1 cellular context compared by ENCODE assay signal in genomic region chr3:53489401-53490130, GRCh38.
TF ChIP-seq lines count a peak whose summit lies in the region.

No MANE protein-coding gene starts in this region.

TF ChIP-seq in HEK293, 187 proteins besides CTCF, POLR2A, EP300 and RAD21 (continued from another document):
- TF ChIP-seq PRDM10 (tag by site-specific recombination; IDR thresholded peaks at IDR 0.05), result no peak
- TF ChIP-seq ZNF518A (tag by site-specific recombination; conservative IDR thresholded peaks at IDR 0.05; ENCODE audit: low read depth), result no peak
- TF ChIP-seq GFI1B (tag by site-specific recombination; IDR thresholded peaks at IDR 0.05), result no peak
- TF ChIP-seq ZNF792 (tag by site-specific recombination; IDR thresholded peaks at IDR 0.05), result no peak
- TF ChIP-seq ZBTB6 (tag by site-specific recombination; IDR thresholded peaks at IDR 0.05), result no peak
- TF ChIP-seq TSHZ1 (tag by site-specific recombination; IDR thresholded peaks at IDR 0.05; ENCODE audit: borderline replicate concordance), result no peak
- TF ChIP-seq PRDM4 (tag by site-specific recombination; IDR thresholded peaks at IDR 0.05), result peak; percentile 47; the same call in 1 of the 2 replicates
- no peak for TF ChIP-seq ZNF335 (tag by site-specific recombination; conservative IDR thresholded peaks at IDR 0.05)
- no peak for TF ChIP-seq ZNF510 (tag by site-specific recombination; IDR thresholded peaks at IDR 0.05; ENCODE audit: insufficient replicate concordance)
- TF ChIP-seq RBAK (tag by site-specific recombination; IDR thresholded peaks at IDR 0.05), result no peak
- TF ChIP-seq FEZF1 (tag by site-specific recombination; IDR thresholded peaks at IDR 0.05), result peak; percentile 84
- no peak for TF ChIP-seq ZNF660 (tag by site-specific recombination; IDR thresholded peaks at IDR 0.05)
- no peak for TF ChIP-seq ZNF114 (tag by site-specific recombination; IDR thresholded peaks at IDR 0.05)
- no peak for TF ChIP-seq ZNF132 (tag by site-specific recombination; IDR thresholded peaks at IDR 0.05; ENCODE audit: borderline replicate concordance)
- no peak for TF ChIP-seq ZNF580 (tag by site-specific recombination; IDR thresholded peaks at IDR 0.05)
- no peak for TF ChIP-seq ZSCAN4 (tag by site-specific recombination; IDR thresholded peaks at IDR 0.05)
